ENCODE assay signal across 9 cellular contexts in the genomic region with DNA sequence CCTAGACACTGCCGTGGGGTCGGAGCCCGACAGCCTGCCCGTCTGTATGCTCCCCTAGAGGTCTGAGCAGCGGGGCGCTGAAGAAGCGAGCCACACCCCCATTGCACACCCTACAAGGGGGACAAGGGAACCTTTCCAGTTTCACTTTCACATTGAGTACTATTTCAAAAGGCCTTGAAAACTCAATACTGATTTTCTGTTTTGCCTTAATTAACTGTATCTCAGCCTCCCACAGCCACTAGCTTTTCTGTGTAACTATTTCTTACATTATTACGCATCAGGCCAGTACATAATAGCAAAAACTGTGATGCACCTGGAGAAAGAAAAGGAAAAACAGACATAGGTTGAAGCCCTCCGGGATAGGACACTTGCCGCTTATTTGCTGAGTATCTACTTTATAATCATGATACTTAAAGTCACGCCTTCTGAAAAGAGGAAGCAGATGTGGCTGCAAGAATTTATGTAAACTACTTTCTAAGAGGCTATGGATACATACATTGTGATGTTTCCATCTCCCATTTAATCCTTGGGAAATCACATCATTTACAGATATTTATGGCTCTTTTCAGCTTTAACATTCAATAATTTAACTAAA.
DNase-seq lines count a peak whose midpoint lies in the region; ATAC-seq and TF ChIP-seq lines count a peak whose summit lies in the region.
"Had no signal": no experiment of that assay in that cellular context is flagged by ENCODE, and none has a peak within 500 bp of the region (broad histone marks: within the 10 kb centered on the region; RNA-seq: fewer than 3 reads in every experiment).

No MANE protein-coding gene starts in this region.

- CTCF ChIA-PET in CD4-positive, alpha-beta memory T cell (lab: Charles Lee; ENCODE audit: partially characterized antibody): no interaction called here
- CTCF ChIA-PET in PC-9 (lab: Charles Lee): no interaction called here

- ATAC-seq in HG02759 (IDR thresholded peaks at IDR 0.05; ENCODE audit: unreplicated experiment): peak; percentile 83
- no peak for ATAC-seq in HG02588 (IDR thresholded peaks at IDR 0.05; ENCODE audit: unreplicated experiment)
- no peak for ATAC-seq in GM21360 (IDR thresholded peaks at IDR 0.05; ENCODE audit: unreplicated experiment)

- no peak overlapping the region for H2AFZ ChIP-seq in PC-9

- intact Hi-C loops in CD4-positive, alpha-beta memory T cell (cut with micrococcal nuclease): no loop called here
- intact Hi-C loops in PC-9 (cut with micrococcal nuclease; ENCODE audit: unreplicated experiment): no loop called here

- BruUV-seq in PC-9 (replicated peaks; lab: Mats Ljungman, UMichigan): no TSS peak

- no peaks in the 10 kb centered on the region for H3K36me3 Mint-ChIP-seq in CD4-positive, alpha-beta memory T cell
- no peaks in the 10 kb centered on the region for H3K36me3 Mint-ChIP-seq in activated naive CD8-positive, alpha-beta T cell

- peak in 4 of 5 donors; percentile 37 to 53 (median 45) for DNase-seq in CD4-positive, alpha-beta memory T cell
- DNase-seq in PC-9 (no peak), DMS79 (lab: John Stamatoyannopoulos, UW) (no peak), NCI-H1417 treated with DMSO at 0.1 percent for 48 hours (lab: John Stamatoyannopoulos, UW) (no peak)
- DNase-seq: trophoblast cell had no signal

- H3K4me3 Mint-ChIP-seq in CD4-positive, alpha-beta memory T cell: peak overlapping the region; percentile 84 to 95 (median 87)
- peak overlapping the region; percentile 73 for H3K4me3 Mint-ChIP-seq in activated naive CD8-positive, alpha-beta T cell

- H3K27me3 ChIP-seq in CD4-positive, alpha-beta memory T cell (ENCODE audit: insufficient read depth, low read length): no peaks in the 10 kb centered on the region
- H3K27me3 ChIP-seq in PC-9 (ENCODE audit: insufficient read depth, low read depth): no peaks in the 10 kb centered on the region

- no peaks in the 10 kb centered on the region for H4K20me1 ChIP-seq in PC-9 (ENCODE audit: insufficient read depth)

- no peaks in the 10 kb centered on the region for H3F3A ChIP-seq in PC-9 (ENCODE audit: insufficient read depth, low read depth)

- H3K4me1 Mint-ChIP-seq in CD4-positive, alpha-beta memory T cell: peaks cover 8 to 14% (median 9%) of the 10 kb centered on the region in 4 donors
- H3K4me1 Mint-ChIP-seq in activated naive CD8-positive, alpha-beta T cell (ENCODE audit: low read depth): peaks cover 16% of the 10 kb centered on the region

- H3K27ac ChIP-seq in CD4-positive, alpha-beta memory T cell (ENCODE audit: low read depth, low read length): no peak overlapping the region
- no peak overlapping the region for H3K27ac ChIP-seq in PC-9

- no peaks in the 10 kb centered on the region for H3K9me3 ChIP-seq in CD4-positive, alpha-beta memory T cell (ENCODE audit: control insufficient read depth in 1 of 2, low read length in 2 of 2)
- no peaks in the 10 kb centered on the region for H3K9me3 ChIP-seq in PC-9 (ENCODE audit: insufficient read depth, low read depth)

- H3K27ac Mint-ChIP-seq in CD4-positive, alpha-beta memory T cell: peak overlapping the region; percentile 82 to 95 (median 90)
- no peak overlapping the region for H3K27ac Mint-ChIP-seq in activated naive CD8-positive, alpha-beta T cell

- H3K4me2 ChIP-seq in PC-9: peak overlapping the region; percentile 56; the same call in 1 of the 2 replicates

- peaks cover 0 to 4% (median 0%) of the 10 kb centered on the region in 8 donors for H3K9me3 Mint-ChIP-seq in CD4-positive, alpha-beta memory T cell
- no peaks in the 10 kb centered on the region for H3K9me3 Mint-ChIP-seq in activated naive CD8-positive, alpha-beta T cell (ENCODE audit: low read depth)

- no peaks in the 10 kb centered on the region for H3K36me3 ChIP-seq in CD4-positive, alpha-beta memory T cell (ENCODE audit: insufficient read depth, low read length)
- no peaks in the 10 kb centered on the region for H3K36me3 ChIP-seq in PC-9 (ENCODE audit: low read depth)

- POLR2A ChIA-PET in CD4-positive, alpha-beta memory T cell (lab: Charles Lee; ENCODE audit: partially characterized antibody): no interaction called here
- POLR2A ChIA-PET in PC-9 (lab: Charles Lee; ENCODE audit: unreplicated experiment): no interaction called here

- H3K79me2 ChIP-seq in PC-9 (ENCODE audit: low read depth): no peaks in the 10 kb centered on the region

- H3K4me3 ChIP-seq in CD4-positive, alpha-beta memory T cell (ENCODE audit: low read length in 2 of 2): peak overlapping the region in 1 of 2 donors; percentile 52
- H3K4me3 ChIP-seq in PC-9: no peak overlapping the region

- no peaks in the 10 kb centered on the region for H3K27me3 Mint-ChIP-seq in CD4-positive, alpha-beta memory T cell
- H3K27me3 Mint-ChIP-seq in activated naive CD8-positive, alpha-beta T cell: no peaks in the 10 kb centered on the region

- TF ChIP-seq CTCF in PC-9 (conservative IDR thresholded peaks at IDR 0.05): no peak

- H3K4me1 ChIP-seq in CD4-positive, alpha-beta memory T cell (ENCODE audit: insufficient read depth, low read length): no peaks in the 10 kb centered on the region
- no peaks in the 10 kb centered on the region for H3K4me1 ChIP-seq in PC-9 (replicated peaks; ENCODE audit: insufficient read depth)

- H3K9me2 ChIP-seq in PC-9 (ENCODE audit: insufficient read depth): no peaks in the 10 kb centered on the region

Comparison
In these comparisons a context has a peak if more than half of its experiments do, and no peak if none do; other contexts are left out.
1. DNase-seq: peak in CD4-positive, alpha-beta memory T cell (4 of 5); none in PC-9 (0 of 2), DMS79 (single experiment) and NCI-H1417 treated with DMSO at 0.1 percent for 48 hours (single experiment).